6 cellular contexts compared by ENCODE assay signal in the genomic region with DNA sequence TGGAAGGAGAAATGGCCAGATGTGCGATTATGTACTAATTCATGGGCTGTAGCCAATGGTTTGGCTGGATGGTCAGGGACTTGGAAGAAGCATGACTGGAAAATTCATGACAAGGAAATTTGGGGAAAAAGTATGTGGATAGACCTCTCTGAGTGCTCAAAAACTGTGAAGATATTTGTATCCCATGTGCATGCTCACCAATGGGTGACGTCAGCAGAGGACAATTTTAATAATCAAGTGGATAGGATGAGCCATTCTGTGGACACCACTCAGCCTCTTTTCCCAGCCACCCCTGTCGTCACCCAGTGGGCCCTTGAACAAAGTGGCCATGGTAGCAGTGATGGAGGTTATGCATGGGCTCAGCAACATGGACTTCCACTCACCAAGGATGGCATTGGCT.
"Had no signal": no experiment of that assay in that cellular context is flagged by ENCODE, and none has a peak within 500 bp of the region (broad histone marks: within the 10 kb centered on the region; RNA-seq: fewer than 3 reads in every experiment).

No MANE protein-coding gene starts in this region.

- FAIRE-seq: HTR-8/SVneo, K562 had no signal

- ATAC-seq: K562 had no signal

- DNase-seq: IMR-90, KBM-7, KG1 had no signal

- H3K4me3 ChIP-seq: K562 had no signal

- H3K27ac ChIP-seq: HL-60 had no signal
